ENCODE assay signal across 8 cellular contexts in the genomic region with DNA sequence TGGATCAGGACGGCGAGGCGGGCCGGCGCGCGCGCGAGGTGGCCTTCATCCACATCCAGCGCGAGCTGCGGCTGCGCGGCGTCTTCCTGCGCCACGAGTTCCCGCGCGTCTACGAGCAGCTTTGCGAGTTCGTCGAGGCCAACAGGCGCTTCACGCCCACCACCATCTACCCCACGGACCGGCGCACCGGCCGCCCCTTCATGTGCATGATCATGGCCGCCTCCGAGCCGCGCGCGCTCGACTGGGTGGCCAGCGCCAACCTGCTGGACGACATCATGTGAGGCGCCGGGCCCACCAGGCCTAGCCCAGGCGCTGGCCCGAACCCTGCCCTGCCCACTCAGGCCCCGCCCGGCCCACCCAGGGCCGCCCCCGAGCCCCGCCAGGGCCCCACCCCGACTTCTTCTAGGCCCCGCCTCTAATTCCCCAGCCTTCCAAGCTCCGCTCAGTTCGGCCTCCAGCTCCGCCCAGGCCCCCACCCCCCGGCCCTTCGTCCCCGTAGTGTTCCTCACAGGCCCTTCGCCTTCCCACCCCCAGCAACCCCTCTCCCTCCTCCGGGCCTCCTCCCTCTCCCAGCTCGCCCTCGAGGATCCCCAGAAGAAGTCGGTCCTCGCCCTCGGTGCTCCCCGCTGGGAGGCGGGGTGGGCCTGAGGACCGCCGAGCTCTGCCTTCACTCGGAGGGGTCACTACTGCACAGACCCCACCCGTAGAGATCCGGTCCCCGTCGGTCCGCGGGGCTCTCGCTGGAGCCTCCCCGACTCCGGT. TPM values are rescaled to one million over a fixed set of nuclear protein-coding genes. Genes with fewer than 3 reads are reported as not detected.
DNase-seq lines count a peak whose midpoint lies in the region; ATAC-seq and TF ChIP-seq lines count a peak whose summit lies in the region.

No MANE protein-coding gene starts in this region.

- no peaks in the 10 kb centered on the region for H3K4me1 Mint-ChIP-seq in MCF 10A (ENCODE audit: insufficient read depth, unreplicated experiment)

- no peak for ATAC-seq in GM21515 (IDR thresholded peaks at IDR 0.05; ENCODE audit: unreplicated experiment)

- peaks cover 0 to 4% of the 10 kb centered on the region in 2 donors for H3K36me3 ChIP-seq in stomach smooth muscle (ENCODE audit: control insufficient read depth in 2 of 2, insufficient read depth in 2 of 2, low read length in 2 of 2)

- no peak overlapping the region for H3K27ac ChIP-seq in stomach smooth muscle (ENCODE audit: low read length)

- POLR2A ChIA-PET in MCF 10A (lab: Yijun Ruan, JAX) = interaction anchor here (0.6 to 2.6 kb wide), 11 partner anchors 13 to 394 kb away, joined by 3 to 25 read pairs (median 5); a partner anchor contains a TSS

- peak overlapping the region; percentile 76 to 92 for H3K4me3 ChIP-seq in stomach smooth muscle (ENCODE audit: low read length in 2 of 2)

- H3K27ac Mint-ChIP-seq in MCF 10A (ENCODE audit: low read depth, unreplicated experiment) = peak overlapping the region; percentile 89

- peaks cover 38% of the 10 kb centered on the region for H3K36me3 Mint-ChIP-seq in MCF 10A (ENCODE audit: insufficient read depth, unreplicated experiment)

- CTCF ChIA-PET in MCF 10A (lab: Yijun Ruan, JAX) = interaction anchor here (0.9 to 1.6 kb wide), 3 partner anchors 35 to 188 kb away, joined by 3 to 4 read pairs (median 3); no protein-coding TSS in a partner anchor

- peaks cover 12 to 41% of the 10 kb centered on the region in 2 donors for H3K27me3 ChIP-seq in stomach smooth muscle (ENCODE audit: control insufficient read depth in 1 of 2, insufficient read depth in 2 of 2, low read length in 2 of 2)

- no peaks in the 10 kb centered on the region for H3K9me3 ChIP-seq in stomach smooth muscle (ENCODE audit: control insufficient read depth in 2 of 2, low read length in 2 of 2)

- H3K9ac ChIP-seq in stomach smooth muscle (ENCODE audit: low read length in 2 of 2) = no peak overlapping the region

- TF ChIP-seq CTCF in MCF 10A (IDR thresholded peaks at IDR 0.05; ENCODE audit: unreplicated experiment) = no peak

- no TSS peak for BruUV-seq in MCF 10A (replicated peaks; lab: Mats Ljungman, UMichigan)

- peaks cover 56% of the 10 kb centered on the region for H3K4me1 ChIP-seq in stomach smooth muscle (ENCODE audit: control insufficient read depth, insufficient read depth, low read length)

- H3K4me3 Mint-ChIP-seq in MCF 10A (ENCODE audit: unreplicated experiment) = peak overlapping the region; percentile 96

- intact Hi-C loops in MCF 10A (cut with micrococcal nuclease) = loop anchor here (10.0 kb wide), 1 partner anchor 98 kb away; a partner anchor contains a TSS

- H3K27me3 Mint-ChIP-seq in MCF 10A (ENCODE audit: insufficient read depth, unreplicated experiment) = no peaks in the 10 kb centered on the region

- DNase-seq in NCI-H1694 treated with DMSO at 0.1 percent for 48 hours (lab: John Stamatoyannopoulos, UW) (peak; percentile 3), NCI-H1694 (lab: John Stamatoyannopoulos, UW) (no peak), NCI-H774 (lab: John Stamatoyannopoulos, UW) (peak; percentile 45), MCF 10A (ENCODE audit: unreplicated experiment) (peak; percentile 43), iris pigment epithelial cell (ENCODE audit: low read depth) (peak; percentile 57), NCI-H2107 treated with DMSO at 0.1 percent for 48 hours (lab: John Stamatoyannopoulos, UW; ENCODE audit: unreplicated experiment) (no peak)

- H3K9me3 Mint-ChIP-seq in MCF 10A (ENCODE audit: unreplicated experiment) = no peaks in the 10 kb centered on the region

RNA-seq across cellular contexts. Expression of a gene that starts 2.0 kb away (rescaled TPM):
- 173 and 193 TPM in 2 replicates for total RNA-seq in MCF 10A (2022)

RNA-seq across cellular contexts. Expression of a gene that starts 4.9 kb away (rescaled TPM):
- 11.8 and 14.1 TPM in 2 replicates for total RNA-seq in MCF 10A (2022)

RNA-seq across cellular contexts. Expression of a gene that starts 5.0 kb away (rescaled TPM):
- 5.6 and 5.7 TPM in 2 replicates for total RNA-seq in MCF 10A (2022)

RNA-seq across cellular contexts. Expression of a gene that starts 18.9 kb away (rescaled TPM):
- 480 and 581 TPM in 2 replicates for total RNA-seq in MCF 10A (2022)

RNA-seq across cellular contexts. Expression of a gene that starts 39.1 kb away (rescaled TPM):
- 10.7 and 14.1 TPM in 2 replicates for total RNA-seq in MCF 10A (2022)

Comparison
In these comparisons a context has a peak if more than half of its experiments do, and no peak if none do; other contexts are left out.
1. DNase-seq: peak in NCI-H1694 treated with DMSO at 0.1 percent for 48 hours (single experiment), NCI-H774 (single experiment), MCF 10A (single experiment) and iris pigment epithelial cell (single experiment); none in NCI-H1694 (single experiment) and NCI-H2107 treated with DMSO at 0.1 percent for 48 hours (single experiment).